20 cellular contexts compared by ENCODE assay signal in the genomic region with DNA sequence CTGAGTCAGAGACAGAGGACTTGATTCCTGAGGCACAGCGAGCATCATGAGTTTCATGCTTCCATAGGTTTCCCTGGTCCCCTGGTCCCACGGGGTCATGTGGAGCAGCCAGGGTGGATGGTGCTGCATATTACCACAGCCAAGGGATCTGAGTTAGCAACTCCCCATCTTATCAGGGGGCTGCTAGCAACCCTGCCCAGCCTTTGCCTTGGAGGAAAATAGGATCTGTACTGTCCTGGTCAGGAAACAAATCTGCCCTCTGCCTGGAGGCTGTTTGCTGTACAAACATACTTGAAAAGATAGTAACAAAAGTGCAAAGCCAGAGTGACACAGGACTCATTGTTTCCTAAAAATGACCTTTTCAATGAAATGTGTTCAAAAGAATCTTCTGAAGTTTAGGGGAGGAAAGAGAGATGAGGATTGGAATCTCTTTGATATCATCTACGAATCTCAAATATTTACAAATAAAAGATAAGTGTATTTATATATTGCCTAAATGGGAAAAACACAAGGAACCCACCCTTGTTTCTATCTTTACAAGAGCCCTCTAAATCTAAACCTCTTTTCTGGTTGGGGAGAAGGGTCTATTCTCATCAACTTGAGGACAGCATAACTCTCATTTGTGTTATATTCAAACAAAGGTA.
"Had no signal": no experiment of that assay in that cellular context is flagged by ENCODE, and none has a peak within 500 bp of the region (broad histone marks: within the 10 kb centered on the region; RNA-seq: fewer than 3 reads in every experiment).

No MANE protein-coding gene starts in this region.

- ATAC-seq: gastrocnemius medialis; heart right ventricle; left colon; lower lobe of right lung; stimulated activated naive CD8-positive, alpha-beta T cell treated with anti-CD3 and anti-CD28 coated beads, Interleukin-15, amount 100 ng/mL, for 72 hours had no signal

- H3K27ac ChIP-seq: coronary artery, gastrocnemius medialis, heart right ventricle, lower lobe of right lung, neural progenitor cell, ovary, sigmoid colon, spleen, testis, upper lobe of left lung had no signal

- DNase-seq: activated CD4-positive, alpha-beta T cell treated with anti-CD3 and anti-CD28 coated beads, Interleukin-2, amount 10 ng/mL, durations not matched to agents 7 days and 5 days; activated CD4-positive, CD25-positive, alpha-beta regulatory T cell; activated CD8-positive, alpha-beta memory T cell treated with anti-CD3 and anti-CD28 coated beads for 24 hours; activated naive CD8-positive, alpha-beta T cell treated with anti-CD3 and anti-CD28 coated beads, Interleukin-2, amount 10 ng/mL, durations not matched to agents 7 days and 5 days; central memory CD4-positive, alpha-beta T cell; effector CD4-positive, alpha-beta T cell; gastrocnemius medialis; heart right ventricle; left colon; lower lobe of right lung; midbrain; ovary; sigmoid colon; spleen; stimulated activated naive CD8-positive, alpha-beta T cell treated with anti-CD3 and anti-CD28 coated beads, Interleukin-15, amount 100 ng/mL, for 72 hours; testis; upper lobe of left lung had no signal

- FAIRE-seq: TTC549 had no signal

- H3K4me2 ChIP-seq: neural progenitor cell had no signal

- H3K4me3 ChIP-seq: coronary artery, gastrocnemius medialis, heart right ventricle, lower lobe of right lung, neural progenitor cell, ovary, sigmoid colon, spleen, testis, upper lobe of left lung had no signal

- H3K9me3 ChIP-seq: gastrocnemius medialis, lower lobe of right lung, ovary, testis, upper lobe of left lung had no signal

- H3K4me1 ChIP-seq: gastrocnemius medialis, heart right ventricle, lower lobe of right lung, sigmoid colon, spleen, testis had no signal
